11 cellular contexts compared by ENCODE assay signal in the genomic region with DNA sequence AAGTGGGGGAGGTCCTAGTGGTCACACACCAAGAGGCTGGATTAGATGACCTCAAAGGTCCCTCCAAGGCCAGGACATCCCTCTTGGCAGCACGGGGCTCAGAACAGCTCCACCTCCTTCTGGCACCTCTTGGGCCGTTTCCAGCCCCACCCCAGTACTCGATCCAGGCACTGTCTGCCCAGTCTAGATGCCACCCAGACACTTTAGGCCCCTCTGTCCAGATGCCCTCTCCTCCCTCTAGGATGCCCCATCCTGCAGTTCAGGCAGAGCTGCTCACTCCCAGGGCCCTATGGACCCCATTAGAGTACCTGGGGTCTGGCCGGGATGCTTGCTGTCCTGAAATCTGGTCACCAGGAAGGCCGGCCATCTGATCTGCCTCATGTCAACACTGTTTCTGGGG. TPM values are rescaled to one million over a fixed set of nuclear protein-coding genes. Genes with fewer than 3 reads are reported as not detected.
A peak's percentile ranks its signal among the peaks of the same experiment; 100 is the strongest.
DNase-seq lines count a peak whose midpoint lies in the region; ATAC-seq and TF ChIP-seq lines count a peak whose summit lies in the region.
"Had no signal": no experiment of that assay in that cellular context is flagged by ENCODE, and none has a peak within 500 bp of the region (broad histone marks: within the 10 kb centered on the region; RNA-seq: fewer than 3 reads in every experiment).

No MANE protein-coding gene starts in this region.

- no peak overlapping the region for H2AK5ac ChIP-seq in IMR-90 (ENCODE audit: low read depth, low read length)

- no peaks in the 10 kb centered on the region for H3K9me3 Mint-ChIP-seq in CD4-positive, alpha-beta memory T cell
- no peaks in the 10 kb centered on the region for H3K9me3 Mint-ChIP-seq in endodermal cell
- no peaks in the 10 kb centered on the region for H3K9me3 Mint-ChIP-seq in osteocyte (ENCODE audit: unreplicated experiment)

- no peak for TF ChIP-seq CTCF in IMR-90 (conservative IDR thresholded peaks at IDR 0.05; ENCODE audit: low read depth, low read length)
- TF ChIP-seq CTCF in endodermal cell (conservative IDR thresholded peaks at IDR 0.05), result no peak
- TF ChIP-seq CTCF in osteocyte (IDR thresholded peaks at IDR 0.05), result no peak

- no peaks in the 10 kb centered on the region for H3K9me1 ChIP-seq in IMR-90 (ENCODE audit: insufficient read depth, low read length)

- no peak for TF ChIP-seq POLR2A in IMR-90 (IDR thresholded peaks at IDR 0.05; ENCODE audit: low read depth, low read length)

- H3K27me3 Mint-ChIP-seq in CD4-positive, alpha-beta memory T cell, result no peaks in the 10 kb centered on the region
- peaks cover 35% of the 10 kb centered on the region for H3K27me3 Mint-ChIP-seq in endodermal cell (ENCODE audit: insufficient read depth)
- H3K27me3 Mint-ChIP-seq in osteocyte (ENCODE audit: unreplicated experiment), result peaks cover 47% of the 10 kb centered on the region

- no peak overlapping the region for H4K5ac ChIP-seq in IMR-90 (ENCODE audit: low read depth, low read length)

- H3K36me3 Mint-ChIP-seq in CD4-positive, alpha-beta memory T cell, result peaks cover 0 to 4% of the 10 kb centered on the region in 2 donors
- H3K36me3 Mint-ChIP-seq in endodermal cell (ENCODE audit: low read depth) (no peaks in the 10 kb centered on the region), osteocyte (ENCODE audit: unreplicated experiment) (no peaks in the 10 kb centered on the region)

- 25% methylated on average over 3 of the region's 5 CpGs; no CpG with 5 or more reads in 1 of the 2 experiments for WGBS in IMR-90 (ENCODE audit: extremely low coverage in 2 of 2, insufficient read length in 1 of 2), 2 experiments
- 85 to 100% methylated on average over 3 to 5 of the region's 5 CpGs for WGBS in endodermal cell (ENCODE audit: insufficient coverage in 1 of 2, insufficient read length in 1 of 2), 2 experiments

- H3K27ac ChIP-seq in CD4-positive, alpha-beta memory T cell (ENCODE audit: low read depth, low read length), result peak overlapping the region; percentile 80
- H3K27ac ChIP-seq in IMR-90 (ENCODE audit: insufficient read depth, low read length) (no peak overlapping the region), endodermal cell (ENCODE audit: low read depth, low read length) (no peak overlapping the region)

- DNase-seq in CD4-positive, alpha-beta memory T cell, result no peak
- DNase-seq in IMR-90 (no peak), endodermal cell (no peak), osteocyte (ENCODE audit: extremely low spot score, unreplicated experiment) (no peak), NCI-H187 (lab: John Stamatoyannopoulos, UW) (no peak), hippocampal formation (lab: John Stamatoyannopoulos, UW) (no peak)
- DNase-seq: mesendoderm, trophoblast cell had no signal

- H3K14ac ChIP-seq in IMR-90 (replicated peaks; ENCODE audit: low read depth, low read length), result no peak overlapping the region

- peaks cover 38 to 77% (median 59%) of the 10 kb centered on the region in 4 donors for H3K4me1 Mint-ChIP-seq in CD4-positive, alpha-beta memory T cell
- no peaks in the 10 kb centered on the region for H3K4me1 Mint-ChIP-seq in endodermal cell
- H3K4me1 Mint-ChIP-seq in osteocyte (ENCODE audit: unreplicated experiment), result peaks cover 10% of the 10 kb centered on the region

- in situ Hi-C loops in IMR-90 (cut with MboI; ENCODE audit: low sequenced_read_pairs), result no loop called here

- H2BK15ac ChIP-seq in IMR-90 (ENCODE audit: low read depth, low read length), result no peak overlapping the region

- POLR2A ChIA-PET in CD4-positive, alpha-beta memory T cell (lab: Charles Lee; ENCODE audit: partially characterized antibody), result interaction anchor here (0.6 to 3.6 kb wide), 3 partner anchors 16 to 40 kb away, joined by 3 to 18 read pairs (median 3); no protein-coding TSS in a partner anchor
- POLR2A ChIA-PET in IMR-90 (lab: Charles Lee; ENCODE audit: unreplicated experiment), result no interaction called here

- no peak for TF ChIP-seq RAD21 in IMR-90 (IDR thresholded peaks at IDR 0.05; ENCODE audit: low read length)

- H2AFZ ChIP-seq in IMR-90 (replicated peaks; ENCODE audit: low read length, poor library complexity), result peak overlapping the region; percentile 23

- peak overlapping the region; percentile 82 to 89 (median 84) for H3K4me3 Mint-ChIP-seq in CD4-positive, alpha-beta memory T cell
- H3K4me3 Mint-ChIP-seq in endodermal cell (peak overlapping the region; percentile 57), osteocyte (ENCODE audit: unreplicated experiment) (peak overlapping the region; percentile 55)

- ATAC-seq in IMR-90 (ENCODE audit: low read depth), result no peak
- ATAC-seq in GM21526 (IDR thresholded peaks at IDR 0.05; ENCODE audit: low FRiP score, unreplicated experiment), result no peak
- ATAC-seq in GM21390 (IDR thresholded peaks at IDR 0.05; ENCODE audit: unreplicated experiment), result no peak

- H3K18ac ChIP-seq in IMR-90 (ENCODE audit: low read depth, low read length), result no peak overlapping the region

- no peak overlapping the region for H4K91ac ChIP-seq in IMR-90 (ENCODE audit: insufficient read depth, low read depth, low read length)

- dilution Hi-C loops in IMR-90 (cut with HindIII; ENCODE audit: low sequenced_read_pairs, unreplicated experiment), result no loop called here

- peaks cover 73% of the 10 kb centered on the region for H3K4me1 ChIP-seq in CD4-positive, alpha-beta memory T cell (ENCODE audit: insufficient read depth, low read length)
- peaks cover 25% of the 10 kb centered on the region for H3K4me1 ChIP-seq in IMR-90 (ENCODE audit: control insufficient read depth, insufficient read depth, low read length)
- no peaks in the 10 kb centered on the region for H3K4me1 ChIP-seq in endodermal cell (ENCODE audit: control insufficient read depth, insufficient read depth, low read length)

- no peak overlapping the region for H3K23ac ChIP-seq in IMR-90 (ENCODE audit: low read depth, low read length)

- H3K4me3 ChIP-seq in CD4-positive, alpha-beta memory T cell (ENCODE audit: low read length in 2 of 2), result peak overlapping the region; percentile 29 to 55
- no peak overlapping the region for H3K4me3 ChIP-seq in IMR-90 (ENCODE audit: insufficient read depth, low read depth, low read length)
- no peak overlapping the region for H3K4me3 ChIP-seq in endodermal cell (ENCODE audit: low read length)

- peaks cover 13% of the 10 kb centered on the region for H4K20me1 ChIP-seq in IMR-90 (ENCODE audit: insufficient read depth, low read length)

- H2BK5ac ChIP-seq in IMR-90 (ENCODE audit: low read depth, low read length, poor library complexity, severe bottlenecking), result no peak overlapping the region

- intact Hi-C loops in CD4-positive, alpha-beta memory T cell (cut with micrococcal nuclease), result loop anchor here (5.0 kb wide), 2 partner anchors 35 to 485 kb away; partner anchors contain the start of genes PARVG and PRR5
- intact Hi-C loops in IMR-90 (cut with micrococcal nuclease), result loop anchor here (5.0 kb wide), 1 partner anchor 675 kb away; no protein-coding TSS in a partner anchor

- no peaks in the 10 kb centered on the region for H3K9me3 ChIP-seq in CD4-positive, alpha-beta memory T cell (ENCODE audit: control insufficient read depth in 1 of 2, low read length in 2 of 2)
- H3K9me3 ChIP-seq in IMR-90 (ENCODE audit: control insufficient read depth, insufficient read depth, low read length), result no peaks in the 10 kb centered on the region
- H3K9me3 ChIP-seq in endodermal cell (ENCODE audit: control insufficient read depth, low read length), result no peaks in the 10 kb centered on the region
- H3K9me3 ChIP-seq: right lobe of liver had no signal

- no peak overlapping the region for H2BK20ac ChIP-seq in IMR-90 (ENCODE audit: low read depth, low read length)

- no peak overlapping the region for H4K8ac ChIP-seq in IMR-90 (ENCODE audit: low read depth in 2 of 2, low read length in 2 of 2)

- H3K9ac ChIP-seq in IMR-90 (ENCODE audit: low read depth, low read length), result no peak overlapping the region
- no peak overlapping the region for H3K9ac ChIP-seq in endodermal cell (ENCODE audit: extremely low read depth, low read length, poor library complexity, severe bottlenecking)

- no peaks in the 10 kb centered on the region for H3K36me3 ChIP-seq in CD4-positive, alpha-beta memory T cell (ENCODE audit: insufficient read depth, low read length)
- H3K36me3 ChIP-seq in IMR-90 (ENCODE audit: control insufficient read depth, insufficient read depth, low read length), result no peaks in the 10 kb centered on the region; the same call in 1 of the 2 replicates
- no peaks in the 10 kb centered on the region for H3K36me3 ChIP-seq in endodermal cell (ENCODE audit: control insufficient read depth, insufficient read depth, low read length)
- H3K36me3 ChIP-seq: right lobe of liver had no signal

- no peak overlapping the region for H3K4ac ChIP-seq in IMR-90 (ENCODE audit: low read depth, low read length)

- H3K56ac ChIP-seq in IMR-90 (ENCODE audit: extremely low read depth, insufficient read depth, low read length), result no peak overlapping the region

- H3K79me1 ChIP-seq in IMR-90 (ENCODE audit: low read depth in 1 of 2, low read length in 2 of 2), result peaks cover 3 to 11% of the 10 kb centered on the region in 2 experiments; a peak in 2 of 4 replicates

- CTCF ChIA-PET in CD4-positive, alpha-beta memory T cell (lab: Charles Lee; ENCODE audit: partially characterized antibody), result interaction anchor here (1.0 to 6.4 kb wide), 3 partner anchors 14 to 674 kb away, joined by 3 to 46 read pairs (median 4); no protein-coding TSS in a partner anchor
- CTCF ChIA-PET in IMR-90 (lab: Yijun Ruan, JAX), result no interaction called here

- peak overlapping the region; percentile 87 to 94 (median 90) for H3K27ac Mint-ChIP-seq in CD4-positive, alpha-beta memory T cell
- H3K27ac Mint-ChIP-seq in endodermal cell (no peak overlapping the region), osteocyte (ENCODE audit: unreplicated experiment) (no peak overlapping the region)

- no peak overlapping the region; the same call in 1 of the 2 replicates for H3K4me2 ChIP-seq in IMR-90 (ENCODE audit: low read depth, low read length)

- no peak overlapping the region for H2BK120ac ChIP-seq in IMR-90 (ENCODE audit: low read depth, low read length)

- H2AK9ac ChIP-seq in IMR-90 (replicated peaks; ENCODE audit: low read depth, low read length, poor library complexity), result no peak overlapping the region

- H3K27me3 ChIP-seq in CD4-positive, alpha-beta memory T cell (ENCODE audit: insufficient read depth, low read length), result no peaks in the 10 kb centered on the region
- H3K27me3 ChIP-seq in IMR-90 (ENCODE audit: control insufficient read depth, insufficient read depth, low read length) (no peaks in the 10 kb centered on the region; the same call in 1 of the 2 replicates), endodermal cell (ENCODE audit: control insufficient read depth, insufficient read depth, low read length, poor library complexity, severe bottlenecking) (peaks cover 11% of the 10 kb centered on the region)
- H3K27me3 ChIP-seq: right lobe of liver had no signal

- no TSS peak for BruUV-seq in IMR-90 (replicated peaks; lab: Mats Ljungman, UMichigan)

RNA-seq across cellular contexts. Expression of gene PRR5, which starts 34.7 kb away (rescaled TPM):
- 10 to 100 TPM; 45.9 to 46.5 TPM for total RNA-seq in CD4-positive, alpha-beta memory T cell
- 10 to 100 TPM; 45.1 to 74.0 TPM for polyA plus RNA-seq in CD4-positive, alpha-beta memory T cell
- total RNA-seq in IMR-90 (2012; rRNA removed), result 7.5 and 8.1 TPM in 2 replicates
- polyA plus RNA-seq in IMR-90 (2012; rRNA removed), result 23.1 and 24.3 TPM in 2 replicates
- 17.7 and 39.4 TPM in 2 replicates for polyA plus RNA-seq in IMR-90 (2012; cell fraction: cytosol; rRNA removed)
- 39.7 and 77.7 TPM in 2 replicates for polyA plus RNA-seq in IMR-90 (2012; cell fraction: nucleus; rRNA removed; ENCODE audit: low replicate concordance)
- 10 to 100 TPM; 32.0 to 37.2 TPM for total RNA-seq in endodermal cell
- 13.0 TPM for polyA plus RNA-seq in endodermal cell (2013, experiment 1 of 2)
- polyA plus RNA-seq in endodermal cell (2013, experiment 2 of 2), result 12.3 TPM
- 13.5 and 14.8 TPM in 2 replicates for total RNA-seq in osteocyte

Comparison
In these comparisons a context has a peak if more than half of its experiments do, and no peak if none do; other contexts are left out.
1. H3K4me3 ChIP-seq: peak in CD4-positive, alpha-beta memory T cell (2 of 2); none in IMR-90 (single experiment) and endodermal cell (single experiment).
2. H3K27ac Mint-ChIP-seq: peak in CD4-positive, alpha-beta memory T cell (7 of 7); none in endodermal cell (single experiment) and osteocyte (single experiment).
3. Peak in every context shown above with its lines, with median percentiles within 50 percentile points of each other: H3K4me3 Mint-ChIP-seq.